Comparison of ENCODE assay signal across 10 cellular contexts in the genomic region with DNA sequence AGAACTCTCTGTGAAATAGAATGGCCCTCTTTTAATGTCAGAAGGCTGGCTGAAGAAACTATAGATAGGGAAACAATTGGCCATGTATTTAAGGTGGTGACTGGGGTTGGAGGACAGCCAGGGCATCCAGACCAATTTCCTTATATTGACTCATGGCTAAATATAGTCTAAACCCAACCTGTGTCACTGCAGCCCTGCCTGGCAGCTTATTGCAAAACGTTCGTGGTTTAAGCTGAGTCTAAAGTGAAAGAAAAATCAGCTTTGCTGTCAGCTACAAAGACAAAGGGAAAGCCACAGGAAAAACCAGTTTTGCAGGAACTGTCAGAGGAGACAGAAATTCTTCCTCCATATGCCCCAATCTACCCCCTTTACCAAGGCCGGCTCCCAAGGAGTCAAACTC.
DNase-seq lines count a peak whose midpoint lies in the region; ATAC-seq lines count a peak whose summit lies in the region.
"Had no signal": no experiment of that assay in that cellular context is flagged by ENCODE, and none has a peak within 500 bp of the region (broad histone marks: within the 10 kb centered on the region; RNA-seq: fewer than 3 reads in every experiment).

No MANE protein-coding gene starts in this region.

- peaks cover 38% of the 10 kb centered on the region for H3K9me3 Mint-ChIP-seq in activated T-helper 17 cell treated with anti-CD3 and anti-CD28 coated beads, Interleukin-2, amount 50 U/mL, for 72 hours

- DNase-seq in DMS53 (lab: John Stamatoyannopoulos, UW) (peak; percentile 85), KBM-7 (peak; percentile 78), SKM-1 treated with dmso at 0.1 percent for 144 hours (lab: John Stamatoyannopoulos, UW; ENCODE audit: unreplicated experiment) (peak; percentile 91), iris pigment epithelial cell (ENCODE audit: low read depth) (peak; percentile 68), NCI-H187 (lab: John Stamatoyannopoulos, UW) (no peak)
- DNase-seq: activated T-cell treated with anti-CD3 and anti-CD28 coated beads, Interleukin-2, amount 50 U/mL, for 24 hours; stimulated activated CD4-positive, alpha-beta T cell treated with anti-CD3 and anti-CD28 coated beads, Interleukin-4, amount 100 ng/mL, for 4 hours had no signal

- H3K27me3 Mint-ChIP-seq in activated T-helper 17 cell treated with anti-CD3 and anti-CD28 coated beads, Interleukin-2, amount 50 U/mL, for 72 hours, result no peaks in the 10 kb centered on the region
- H3K27me3 Mint-ChIP-seq: activated T-cell treated with anti-CD3 and anti-CD28 coated beads, Interleukin-2, amount 50 U/mL, for 24 hours had no signal

- H3K27ac Mint-ChIP-seq in activated T-helper 17 cell treated with anti-CD3 and anti-CD28 coated beads, Interleukin-2, amount 50 U/mL, for 72 hours, result no peak overlapping the region
- H3K27ac Mint-ChIP-seq: activated T-cell treated with anti-CD3 and anti-CD28 coated beads, Interleukin-2, amount 50 U/mL, for 24 hours had no signal

- in situ Hi-C loops in KBM-7 (cut with MboI; ENCODE audit: low pct_unique_long_range_greater_than_20kb, low sequenced_read_pairs), result no loop called here

- no peak overlapping the region for H3K4me3 Mint-ChIP-seq in activated T-helper 17 cell treated with anti-CD3 and anti-CD28 coated beads, Interleukin-2, amount 50 U/mL, for 72 hours
- H3K4me3 Mint-ChIP-seq: activated T-cell treated with anti-CD3 and anti-CD28 coated beads, Interleukin-2, amount 50 U/mL, for 24 hours had no signal

- H3K36me3 Mint-ChIP-seq in activated T-helper 17 cell treated with anti-CD3 and anti-CD28 coated beads, Interleukin-2, amount 50 U/mL, for 72 hours (ENCODE audit: low read depth), result no peaks in the 10 kb centered on the region

- no peak for ATAC-seq in HG03108 (IDR thresholded peaks at IDR 0.05; ENCODE audit: unreplicated experiment)
- ATAC-seq in activated T-helper 17 cell treated with anti-CD3 and anti-CD28 coated beads, Interleukin-2, amount 50 U/mL, for 72 hours (replicated peaks), result no peak
- ATAC-seq in HG03159 (IDR thresholded peaks at IDR 0.05; ENCODE audit: unreplicated experiment), result no peak

- no peaks in the 10 kb centered on the region for H3K4me1 Mint-ChIP-seq in activated T-helper 17 cell treated with anti-CD3 and anti-CD28 coated beads, Interleukin-2, amount 50 U/mL, for 72 hours

Comparison
In these comparisons a context has a peak if more than half of its experiments do, and no peak if none do; other contexts are left out.
1. DNase-seq: peak in DMS53 (single experiment), KBM-7 (single experiment), SKM-1 treated with dmso at 0.1 percent for 144 hours (single experiment) and iris pigment epithelial cell (single experiment); none in NCI-H187 (0 of 2).